8 cellular contexts compared by ENCODE assay signal in genomic region chr16:88790312-88791150, GRCh38. TPM values are rescaled to one million over a fixed set of nuclear protein-coding genes. Genes with fewer than 3 reads are reported as not detected.
DNase-seq lines count a peak whose midpoint lies in the region; TF ChIP-seq lines count a peak whose summit lies in the region.

No MANE protein-coding gene starts in this region.

- CTCF ChIA-PET in A673 (lab: Charles Lee) = no interaction called here

- H3K36me3 ChIP-seq in left ventricle myocardium inferior (no peaks in the 10 kb centered on the region), thymus (ENCODE audit: control insufficient read depth, insufficient read depth) (no peaks in the 10 kb centered on the region), colonic mucosa (no peaks in the 10 kb centered on the region), A673 (ENCODE audit: insufficient read depth, low read length, poor library complexity, severe bottlenecking) (no peaks in the 10 kb centered on the region)

- no TSS peak for BruUV-seq in A673 (replicated peaks; lab: Mats Ljungman, UMichigan)

- intact Hi-C loops in left ventricle myocardium inferior (cut with micrococcal nuclease) = no loop called here
- intact Hi-C loops in colonic mucosa (cut with DNase I) = no loop called here
- intact Hi-C loops in A673 (cut with micrococcal nuclease; ENCODE audit: unreplicated experiment) = no loop called here

- WGBS in thymus = 3% methylated on average over 24 of the region's 24 CpGs

- DNase-seq in SIG-M5 treated with dmso at 0.1 percent for 504 hours (lab: John Stamatoyannopoulos, UW; ENCODE audit: unreplicated experiment) = peak; percentile 77
- no peak for DNase-seq in SIG-M5 (lab: John Stamatoyannopoulos, UW)
- peak; percentile 47 to 55 for DNase-seq in activated CD4-positive, alpha-beta T cell treated with anti-CD3 and anti-CD28 coated beads, Interleukin-2, amount 50 U/mL, for 4 hours
- DNase-seq in left ventricle myocardium inferior = peak; percentile 52
- DNase-seq in colonic mucosa = no peak
- no peak for DNase-seq in DMS153 (lab: John Stamatoyannopoulos, UW)
- DNase-seq in A673 (ENCODE audit: low spot score) = no peak

- no peaks in the 10 kb centered on the region for H3K9me3 ChIP-seq in left ventricle myocardium inferior (replicated peaks)
- no peaks in the 10 kb centered on the region for H3K9me3 ChIP-seq in thymus (ENCODE audit: control insufficient read depth)
- no peaks in the 10 kb centered on the region for H3K9me3 ChIP-seq in colonic mucosa
- H3K9me3 ChIP-seq in A673 (ENCODE audit: low read depth, low read length, poor library complexity, severe bottlenecking) = no peaks in the 10 kb centered on the region

- TF ChIP-seq CTCF in left ventricle myocardium inferior (IDR thresholded peaks at IDR 0.05; ENCODE audit: borderline replicate concordance) = no peak
- no peak for TF ChIP-seq CTCF in colonic mucosa (IDR thresholded peaks at IDR 0.05)
- TF ChIP-seq CTCF in A673 (conservative IDR thresholded peaks at IDR 0.05; ENCODE audit: low read depth, low read length) = no peak

- no peak overlapping the region for H3K9ac ChIP-seq in colonic mucosa (ENCODE audit: low read depth in 2 of 2, low read length in 2 of 2)

- peaks cover 7% of the 10 kb centered on the region for H3K4me1 ChIP-seq in left ventricle myocardium inferior
- H3K4me1 ChIP-seq in thymus (ENCODE audit: control insufficient read depth, insufficient read depth, low read length) = peaks cover 50% of the 10 kb centered on the region
- no peaks in the 10 kb centered on the region for H3K4me1 ChIP-seq in colonic mucosa
- peaks cover 14% of the 10 kb centered on the region for H3K4me1 ChIP-seq in A673 (ENCODE audit: insufficient read depth, low read length, poor library complexity, severe bottlenecking)

- H3K27ac ChIP-seq in left ventricle myocardium inferior (replicated peaks) (peak overlapping the region; percentile 9), thymus (ENCODE audit: low read depth) (peak overlapping the region; percentile 77), colonic mucosa (no peak overlapping the region), A673 (ENCODE audit: low read depth, low read length, poor library complexity, severe bottlenecking) (no peak overlapping the region)

- POLR2A ChIA-PET in A673 (lab: Charles Lee; ENCODE audit: low non-redundant PET) = no interaction called here

- H3K27me3 ChIP-seq in left ventricle myocardium inferior (ENCODE audit: low read depth) (peaks cover 70% of the 10 kb centered on the region), thymus (ENCODE audit: control insufficient read depth, insufficient read depth) (no peaks in the 10 kb centered on the region), colonic mucosa (no peaks in the 10 kb centered on the region), A673 (replicated peaks; ENCODE audit: insufficient read depth, low read depth, low read length, poor library complexity) (no peaks in the 10 kb centered on the region)

- no peak overlapping the region for H3K4me3 ChIP-seq in left ventricle myocardium inferior
- H3K4me3 ChIP-seq in thymus (ENCODE audit: low read length) = peak overlapping the region; percentile 30
- H3K4me3 ChIP-seq in colonic mucosa = no peak overlapping the region
- no peak overlapping the region for H3K4me3 ChIP-seq in A673 (ENCODE audit: low read depth, low read length, poor library complexity, severe bottlenecking)

RNA-seq across cellular contexts. Expression of gene PIEZO1, which starts 5.5 kb away (rescaled TPM):
- 17.1 TPM for total RNA-seq in left ventricle myocardium inferior
- 115 TPM for polyA plus RNA-seq in thymus
- total RNA-seq in colonic mucosa = 100 to 1,000 TPM; 104 to 118 TPM
- total RNA-seq in A673 (2021) = 174 and 182 TPM in 2 replicates

RNA-seq across cellular contexts. Expression of gene CDT1, which starts 13.1 kb away (rescaled TPM):
- total RNA-seq in left ventricle myocardium inferior = 0.63 TPM
- 1.4 TPM for polyA plus RNA-seq in thymus
- total RNA-seq in colonic mucosa = 10 to 100 TPM; 14.9 to 71.7 TPM
- total RNA-seq in A673 (2021) = 103 TPM in 2 replicates

RNA-seq across cellular contexts. Expression of gene APRT, which starts 21.2 kb away (rescaled TPM):
- total RNA-seq in left ventricle myocardium inferior (39.2 TPM), colonic mucosa (100 to 1,000 TPM; 103 to 273 TPM), A673 (2021) (129 and 134 TPM in 2 replicates)
- 122 TPM for polyA plus RNA-seq in thymus

Comparison
In these comparisons a context has a peak if more than half of its experiments do, and no peak if none do; other contexts are left out.
1. DNase-seq: peak in SIG-M5 treated with dmso at 0.1 percent for 504 hours (single experiment), activated CD4-positive, alpha-beta T cell treated with anti-CD3 and anti-CD28 coated beads, Interleukin-2, amount 50 U/mL, for 4 hours (2 of 2) and left ventricle myocardium inferior (single experiment); none in SIG-M5 (single experiment), colonic mucosa (single experiment), DMS153 (single experiment) and A673 (single experiment).
2. H3K27ac ChIP-seq: peak in left ventricle myocardium inferior (single experiment) and thymus (single experiment); none in colonic mucosa (single experiment) and A673 (single experiment).